ENCODE assay signal across 24 cellular contexts in genomic region chr1:17591814-17592430, GRCh38. TPM values are rescaled to one million over a fixed set of nuclear protein-coding genes. Genes with fewer than 3 reads are reported as not detected.
DNase-seq lines count a peak whose midpoint lies in the region; ATAC-seq and TF ChIP-seq lines count a peak whose summit lies in the region.
"Had no signal": no experiment of that assay in that cellular context is flagged by ENCODE, and none has a peak within 500 bp of the region (broad histone marks: within the 10 kb centered on the region; RNA-seq: fewer than 3 reads in every experiment).

No MANE protein-coding gene starts in this region.

- H3K4me3 ChIP-seq in stomach, result no peak overlapping the region
- H3K4me3 ChIP-seq in esophagus squamous epithelium, result no peak overlapping the region
- H3K4me3 ChIP-seq: adrenal gland, pancreas, testis had no signal

- POLR2A ChIA-PET in GM10248 (lab: Yijun Ruan, JAX), result no interaction called here

- H3K27me3 Mint-ChIP-seq in brain, result peaks cover 2% of the 10 kb centered on the region
- H3K27me3 Mint-ChIP-seq: naive thymus-derived CD4-positive, alpha-beta T cell had no signal

- TF ChIP-seq POLR2A in stomach (IDR thresholded peaks at IDR 0.05), result no peak
- no peak for TF ChIP-seq POLR2A in esophagus squamous epithelium (IDR thresholded peaks at IDR 0.05)

- TF ChIP-seq CTCF in brain (conservative IDR thresholded peaks at IDR 0.05), result no peak
- TF ChIP-seq CTCF in stomach (IDR thresholded peaks at IDR 0.05), result no peak
- TF ChIP-seq CTCF in GM10248 (IDR thresholded peaks at IDR 0.05; ENCODE audit: control extremely low read depth, extremely low read depth, low read depth, missing control alignments), result no peak
- no peak for TF ChIP-seq CTCF in esophagus squamous epithelium (IDR thresholded peaks at IDR 0.05)

- H3K4me3 Mint-ChIP-seq in brain, result no peak overlapping the region
- H3K4me3 Mint-ChIP-seq: activated CD8-positive, alpha-beta T cell treated with anti-CD3 and anti-CD28 coated beads, Interleukin-2, amount 10 ng/mL, durations not matched to agents 7 days and 5 days; naive thymus-derived CD4-positive, alpha-beta T cell had no signal

- peak overlapping the region in 3 of 5 experiments; percentile 27 to 77 (median 35) for H3K27ac Mint-ChIP-seq in brain
- H3K27ac Mint-ChIP-seq: activated CD8-positive, alpha-beta T cell treated with anti-CD3 and anti-CD28 coated beads, Interleukin-2, amount 10 ng/mL, durations not matched to agents 7 days and 5 days; naive thymus-derived CD4-positive, alpha-beta T cell had no signal

- peaks cover 29% of the 10 kb centered on the region for H3K36me3 Mint-ChIP-seq in brain
- H3K36me3 Mint-ChIP-seq: naive thymus-derived CD4-positive, alpha-beta T cell had no signal

- H3K27ac ChIP-seq in stomach (peak overlapping the region in 3 of 5 donors; percentile 7 to 29 (median 19)), esophagus squamous epithelium (no peak overlapping the region)
- H3K27ac ChIP-seq: adrenal gland, epithelial cell of prostate, foreskin keratinocyte, KMS-11, testis had no signal

- no peaks in the 10 kb centered on the region for H3K27me3 ChIP-seq in stomach
- no peaks in the 10 kb centered on the region for H3K27me3 ChIP-seq in esophagus squamous epithelium
- H3K27me3 ChIP-seq: adrenal gland, foreskin keratinocyte, pancreas, testis had no signal

- ATAC-seq in HG03139 (IDR thresholded peaks at IDR 0.05; ENCODE audit: unreplicated experiment), result no peak
- ATAC-seq: activated CD8-positive, alpha-beta T cell treated with anti-CD3 and anti-CD28 coated beads, Interleukin-2, amount 10 ng/mL, durations not matched to agents 7 days and 5 days; foreskin keratinocyte; naive thymus-derived CD4-positive, alpha-beta T cell; pancreas had no signal

- H3K9me3 ChIP-seq in stomach, result no peaks in the 10 kb centered on the region
- H3K9me3 ChIP-seq in esophagus squamous epithelium, result no peaks in the 10 kb centered on the region
- H3K9me3 ChIP-seq: adrenal gland, pancreas, testis had no signal

- peaks cover 42% of the 10 kb centered on the region for H3K4me1 Mint-ChIP-seq in brain

- CTCF ChIA-PET in GM10248 (lab: Yijun Ruan, JAX), result interaction anchor here (1.1 to 1.5 kb wide), 2 partner anchors 15 to 99 kb away, joined by 4 read pairs; no protein-coding TSS in a partner anchor

- TF ChIP-seq EP300 in stomach (IDR thresholded peaks at IDR 0.05), result no peak

- DNase-seq in HuH-7.5 (ENCODE audit: low spot score) (peak; percentile 73), kidney tubule cell (ENCODE audit: low spot score) (peak; percentile 46), stomach (no peak), GM10248 (ENCODE audit: extremely low spot score) (no peak), nucleus accumbens (lab: John Stamatoyannopoulos, UW) (no peak), esophagus squamous epithelium (lab: John Stamatoyannopoulos, UW) (no peak)
- DNase-seq: activated CD8-positive, alpha-beta T cell treated with anti-CD3 and anti-CD28 coated beads, Interleukin-2, amount 10 ng/mL, durations not matched to agents 7 days and 5 days; activated gamma-delta T cell treated with Interleukin-2 at 50 U/mL for 16 hours; activated T-cell treated with anti-CD3 and anti-CD28 coated beads, Interleukin-2, amount 50 U/mL, for 1 hour; adrenal gland; foreskin keratinocyte; H7; kidney glomerular epithelial cell; mesendoderm; naive thymus-derived CD4-positive, alpha-beta T cell; NCI-H1694 treated with DMSO at 0.1 percent for 48 hours; NCI-H526; pancreas; T1000; testis had no signal

- intact Hi-C loops in stomach (cut with DNase I; ENCODE audit: low total_unique reads) (no loop called here), esophagus squamous epithelium (cut with DNase I) (no loop called here)

- peaks cover 0 to 51% (median 40%) of the 10 kb centered on the region in 4 donors for H3K36me3 ChIP-seq in stomach
- peaks cover 0 to 91% (median 0%) of the 10 kb centered on the region in 3 donors for H3K36me3 ChIP-seq in esophagus squamous epithelium
- H3K36me3 ChIP-seq: adrenal gland had no signal

- WGBS in stomach, 5 donors, result 16 to 57% (median 27%) methylated on average over 7 of the region's 7 CpGs
- WGBS in esophagus squamous epithelium, 2 donors, result 59 to 68% methylated on average over 5 to 7 of the region's 7 CpGs

- H3K4me1 ChIP-seq in stomach, result peaks cover 47 to 79% (median 60%) of the 10 kb centered on the region in 4 donors
- H3K4me1 ChIP-seq in esophagus squamous epithelium, result peaks cover 15 to 60% (median 16%) of the 10 kb centered on the region in 3 donors

- no peaks in the 10 kb centered on the region for H3K9me3 Mint-ChIP-seq in brain
- H3K9me3 Mint-ChIP-seq: naive thymus-derived CD4-positive, alpha-beta T cell had no signal

RNA-seq across cellular contexts. Expression of gene ARHGEF10L, which starts 52.4 kb away (rescaled TPM):
- polyA plus RNA-seq in brain (ENCODE audit: insufficient read depth, low read depth, low replicate concordance) (16.2 TPM), stomach (10 to 100 TPM; 15.4 to 49.2 (median 22.5) TPM)
- total RNA-seq in stomach (100 to 1,000 TPM in 2 of 5 donors, 10 to 100 TPM in 3; 24.2 to 329 (median 75.4) TPM), esophagus squamous epithelium (10 to 100 TPM; 30.0 to 61.4 (median 44.7) TPM)
- total RNA-seq: activated CD8-positive, alpha-beta T cell treated with anti-CD3 and anti-CD28 coated beads, Interleukin-2, amount 10 ng/mL, durations not matched to agents 7 days and 5 days had no signal
- polyA plus RNA-seq: naive thymus-derived CD4-positive, alpha-beta T cell had no signal

Comparison
In these comparisons a context has a peak if more than half of its experiments do, and no peak if none do; other contexts are left out.
1. DNase-seq: peak in HuH-7.5 (single experiment) and kidney tubule cell (single experiment); none in stomach (single experiment), GM10248 (single experiment), nucleus accumbens (0 of 56) and esophagus squamous epithelium (single experiment).
2. H3K27ac ChIP-seq: peak in stomach (3 of 5); none in esophagus squamous epithelium (0 of 4).